9 cellular contexts compared by ENCODE assay signal in genomic region chr7:36677769-36678435, GRCh38. TPM values are rescaled to one million over a fixed set of nuclear protein-coding genes. Genes with fewer than 3 reads are reported as not detected.
DNase-seq lines count a peak whose midpoint lies in the region; ATAC-seq and TF ChIP-seq lines count a peak whose summit lies in the region.
"Had no signal": no experiment of that assay in that cellular context is flagged by ENCODE, and none has a peak within 500 bp of the region (broad histone marks: within the 10 kb centered on the region; RNA-seq: fewer than 3 reads in every experiment).

No MANE protein-coding gene starts in this region.

- no peak overlapping the region for H3K4me3 Mint-ChIP-seq in mesothelial cell of epicardium

- no peak overlapping the region for H3K18ac ChIP-seq in trophoblast cell (ENCODE audit: low read length)

- H2AFZ ChIP-seq in trophoblast cell (ENCODE audit: insufficient read depth, low read length, poor library complexity) = no peak overlapping the region

- peaks cover 24% of the 10 kb centered on the region for H3K4me1 Mint-ChIP-seq in mesothelial cell of epicardium

- no peak overlapping the region for H3K4ac ChIP-seq in trophoblast cell (ENCODE audit: low read depth, low read length)

- TF ChIP-seq CTCF in mesothelial cell of epicardium (IDR thresholded peaks at IDR 0.05; ENCODE audit: unreplicated experiment) = no peak

- no peaks in the 10 kb centered on the region for H3K9me3 Mint-ChIP-seq in mesothelial cell of epicardium

- H3K27ac Mint-ChIP-seq in mesothelial cell of epicardium = peak overlapping the region; percentile 58

- H4K8ac ChIP-seq in trophoblast cell (ENCODE audit: low read depth, low read length) = no peak overlapping the region

- H3K27me3 Mint-ChIP-seq in mesothelial cell of epicardium (ENCODE audit: low read depth) = no peaks in the 10 kb centered on the region

- no CpG with 5 or more reads among the region's 2 CpGs for WGBS in trophoblast cell (ENCODE audit: extremely low coverage, insufficient coverage, insufficient read length)

- peaks cover 3% of the 10 kb centered on the region for H3K79me1 ChIP-seq in trophoblast cell (ENCODE audit: low read length)

- H3K9me3 ChIP-seq in trophoblast cell (ENCODE audit: insufficient read depth, low read depth, low read length) = no peaks in the 10 kb centered on the region

- no peaks in the 10 kb centered on the region for H3K36me3 ChIP-seq in trophoblast cell (ENCODE audit: control insufficient read depth in 1 of 2, insufficient read depth in 2 of 2, low read length in 2 of 2)

- H4K12ac ChIP-seq in trophoblast cell (ENCODE audit: low read depth, low read length) = no peak overlapping the region

- peak; percentile 39 to 70 for DNase-seq in activated CD4-positive, alpha-beta T cell treated with anti-CD3 and anti-CD28 coated beads, Interleukin-2, amount 50 U/mL, for 24 hours (ENCODE audit: low read depth in 1 of 2, low spot score in 1 of 2)
- no peak for DNase-seq in mesothelial cell of epicardium (ENCODE audit: low spot score in 2 of 2, unreplicated experiment in 2 of 2)
- peak; percentile 80 for DNase-seq in stimulated activated CD8-positive, alpha-beta memory T cell treated with anti-CD3 and anti-CD28 coated beads, Interleukin-4, amount 100 ng/mL, for 48 hours
- no peak for DNase-seq in NCI-H774 (lab: John Stamatoyannopoulos, UW)
- no peak for DNase-seq in NCI-H748 treated with DMSO at 0.1 percent for 48 hours (lab: John Stamatoyannopoulos, UW)
- no peak for DNase-seq in trophoblast cell
- DNase-seq: DMS79 treated with DMSO at 0.1 percent for 48 hours had no signal

- no peak overlapping the region for H3K9ac ChIP-seq in trophoblast cell (ENCODE audit: low read length)

- no peak overlapping the region for H2BK120ac ChIP-seq in trophoblast cell (ENCODE audit: insufficient read depth, low read length, poor library complexity)

- H2BK12ac ChIP-seq in trophoblast cell (ENCODE audit: low read length) = no peak overlapping the region

- H3K27me3 ChIP-seq in trophoblast cell (ENCODE audit: insufficient read depth, low read length) = no peaks in the 10 kb centered on the region

- H4K91ac ChIP-seq in trophoblast cell (ENCODE audit: low read depth, low read length) = no peak overlapping the region

- H3K4me1 ChIP-seq in trophoblast cell (ENCODE audit: control insufficient read depth in 1 of 2, insufficient read depth in 2 of 2, low read length in 2 of 2) = peaks cover 0 to 3% of the 10 kb centered on the region in 2 experiments

- H2BK5ac ChIP-seq in trophoblast cell (ENCODE audit: low read depth, low read length, poor library complexity) = no peak overlapping the region

- H3K79me2 ChIP-seq in trophoblast cell (ENCODE audit: control insufficient read depth, insufficient read depth, low read length, poor library complexity) = no peaks in the 10 kb centered on the region

- H3K4me2 ChIP-seq in trophoblast cell (ENCODE audit: low read length) = no peak overlapping the region

- no peak overlapping the region for H3K27ac ChIP-seq in trophoblast cell (ENCODE audit: low read depth, low read length)

- no peak overlapping the region for H2AK5ac ChIP-seq in trophoblast cell (ENCODE audit: low read length)

- H3K14ac ChIP-seq in trophoblast cell (ENCODE audit: low read length) = no peak overlapping the region

- no peaks in the 10 kb centered on the region for H3K36me3 Mint-ChIP-seq in mesothelial cell of epicardium

- ATAC-seq in HG02588 (IDR thresholded peaks at IDR 0.05; ENCODE audit: unreplicated experiment) = peak; percentile 47
- ATAC-seq in HG02623 (IDR thresholded peaks at IDR 0.05; ENCODE audit: unreplicated experiment) = no peak

- no peak overlapping the region for H3K23ac ChIP-seq in trophoblast cell (ENCODE audit: low read length)

- no peak overlapping the region for H3K4me3 ChIP-seq in trophoblast cell (ENCODE audit: low read depth, low read length)

RNA-seq across cellular contexts. Expression of gene AOAH, which starts 46.4 kb away (rescaled TPM):
- total RNA-seq in mesothelial cell of epicardium = 0.40 to 0.89 TPM (median 0.45 TPM) in 3 replicates
- 0.17 and 0.44 TPM in 2 replicates for polyA plus RNA-seq in trophoblast cell (2013)

Comparison
In these comparisons a context has a peak if more than half of its experiments do, and no peak if none do; other contexts are left out.
1. DNase-seq: peak in activated CD4-positive, alpha-beta T cell treated with anti-CD3 and anti-CD28 coated beads, Interleukin-2, amount 50 U/mL, for 24 hours (2 of 2) and stimulated activated CD8-positive, alpha-beta memory T cell treated with anti-CD3 and anti-CD28 coated beads, Interleukin-4, amount 100 ng/mL, for 48 hours (single experiment); none in mesothelial cell of epicardium (0 of 2), NCI-H774 (single experiment), NCI-H748 treated with DMSO at 0.1 percent for 48 hours (single experiment) and trophoblast cell (0 of 2).